ENCODE assay signal across 25 cellular contexts in genomic region chr4:123495530-123495929, GRCh38.
DNase-seq lines count a peak whose midpoint lies in the region; ATAC-seq and TF ChIP-seq lines count a peak whose summit lies in the region.
"Had no signal": no experiment of that assay in that cellular context is flagged by ENCODE, and none has a peak within 500 bp of the region (broad histone marks: within the 10 kb centered on the region; RNA-seq: fewer than 3 reads in every experiment).

No MANE protein-coding gene starts in this region.

- H3K36me3 ChIP-seq in brain microvascular endothelial cell (replicated peaks) (no peaks in the 10 kb centered on the region), upper lobe of right lung (no peaks in the 10 kb centered on the region), spleen (no peaks in the 10 kb centered on the region), prostate gland (no peaks in the 10 kb centered on the region)
- H3K36me3 ChIP-seq: lower lobe of right lung, uterus had no signal

- H3K4me3 ChIP-seq in brain microvascular endothelial cell (ENCODE audit: low read depth, low read length) (no peak overlapping the region), upper lobe of right lung (no peak overlapping the region), spleen (no peak overlapping the region), prostate gland (no peak overlapping the region)
- H3K4me3 ChIP-seq: dorsolateral prefrontal cortex, lower lobe of right lung, uterus had no signal

- no peaks in the 10 kb centered on the region for H3K4me1 ChIP-seq in upper lobe of right lung
- no peaks in the 10 kb centered on the region for H3K4me1 ChIP-seq in spleen
- no peaks in the 10 kb centered on the region for H3K4me1 ChIP-seq in prostate gland (replicated peaks)
- H3K4me1 ChIP-seq: lower lobe of right lung, uterus had no signal

- H3K9me3 ChIP-seq in upper lobe of right lung (no peaks in the 10 kb centered on the region), spleen (no peaks in the 10 kb centered on the region), prostate gland (no peaks in the 10 kb centered on the region)
- H3K9me3 ChIP-seq: lower lobe of right lung, uterus had no signal

- H3K4me3 Mint-ChIP-seq in activated CD4-positive, alpha-beta T cell treated with anti-CD3 and anti-CD28 coated beads, Interleukin-2, amount 10 ng/mL, durations not matched to agents 24 days and 14 days, result no peak overlapping the region
- H3K4me3 Mint-ChIP-seq: B cell, immature natural killer cell had no signal

- 89 to 100% (median 95%) methylated on average over 2 of the region's 2 CpGs for WGBS in spleen, 5 donors
- 96% methylated on average over 2 of the region's 2 CpGs for WGBS in prostate gland

- H3K27me3 ChIP-seq in brain microvascular endothelial cell (replicated peaks) (no peaks in the 10 kb centered on the region), upper lobe of right lung (no peaks in the 10 kb centered on the region), spleen (replicated peaks in 1 of 7) (no peaks in the 10 kb centered on the region), prostate gland (replicated peaks; ENCODE audit: insufficient read depth) (no peaks in the 10 kb centered on the region)
- H3K27me3 ChIP-seq: uterus had no signal

- in situ Hi-C loops in brain microvascular endothelial cell (cut with HindIII; ENCODE audit: low pct_ligation_motif_present, low sequenced_read_pairs), result no loop called here

- peaks cover 1% of the 10 kb centered on the region for H3K27me3 Mint-ChIP-seq in activated CD4-positive, alpha-beta T cell treated with anti-CD3 and anti-CD28 coated beads, Interleukin-2, amount 10 ng/mL, durations not matched to agents 24 days and 14 days

- intact Hi-C loops in activated CD4-positive, alpha-beta T cell treated with anti-CD3 and anti-CD28 coated beads, Interleukin-2, amount 10 ng/mL, durations not matched to agents 24 days and 14 days (cut with micrococcal nuclease), result no loop called here
- intact Hi-C loops in upper lobe of right lung (cut with DNase I) (no loop called here), spleen (cut with DNase I; ENCODE audit: low total_unique reads) (no loop called here), prostate gland (cut with DNase I) (no loop called here)

- peak; percentile 40 for DNase-seq in activated CD4-positive, alpha-beta T cell treated with anti-CD3 and anti-CD28 coated beads, Interleukin-2, amount 10 ng/mL, durations not matched to agents 24 days and 14 days
- no peak for DNase-seq in activated CD4-positive, alpha-beta T cell treated with anti-CD3 and anti-CD28 coated beads, Interleukin-2, amount 50 U/mL, for 48 hours
- DNase-seq in brain microvascular endothelial cell, result peak; percentile 19
- peak; percentile 16 for DNase-seq in hepatic stellate cell (ENCODE audit: low spot score)
- no peak for DNase-seq in upper lobe of right lung
- DNase-seq in spleen, result no peak
- no peak for DNase-seq in NCI-H774 (lab: John Stamatoyannopoulos, UW)
- DNase-seq in prostate gland (ENCODE audit: low spot score), result no peak
- DNase-seq: activated CD4-positive, alpha-beta T cell treated with anti-CD3 and anti-CD28 coated beads, Interleukin-2, amount 50 U/mL, for 1 hour; activated gamma-delta T cell; caudate nucleus; dorsolateral prefrontal cortex; head of caudate nucleus; immature natural killer cell; Kasumi-1; lower lobe of right lung; NCI-H1436; NCI-H526; occipital lobe; right cardiac atrium; substantia nigra; T-helper 1 cell; uterus had no signal

- H3K4me1 Mint-ChIP-seq in activated CD4-positive, alpha-beta T cell treated with anti-CD3 and anti-CD28 coated beads, Interleukin-2, amount 10 ng/mL, durations not matched to agents 24 days and 14 days, result no peaks in the 10 kb centered on the region
- H3K4me1 Mint-ChIP-seq: B cell, immature natural killer cell had no signal

- peak; percentile 62 for ATAC-seq in upper lobe of right lung
- ATAC-seq: right cardiac atrium, Right ventricle myocardium inferior had no signal

- no peaks in the 10 kb centered on the region for H3K36me3 Mint-ChIP-seq in activated CD4-positive, alpha-beta T cell treated with anti-CD3 and anti-CD28 coated beads, Interleukin-2, amount 10 ng/mL, durations not matched to agents 24 days and 14 days (ENCODE audit: low read depth)

- H3K27ac ChIP-seq in brain microvascular endothelial cell (no peak overlapping the region), upper lobe of right lung (no peak overlapping the region), spleen (no peak overlapping the region), prostate gland (no peak overlapping the region)
- H3K27ac ChIP-seq: dorsolateral prefrontal cortex, lower lobe of right lung, uterus had no signal

- no peak for TF ChIP-seq POLR2A in spleen (IDR thresholded peaks at IDR 0.05)
- TF ChIP-seq POLR2A in prostate gland (IDR thresholded peaks at IDR 0.05), result no peak

- TF ChIP-seq CTCF in brain microvascular endothelial cell (IDR thresholded peaks at IDR 0.05; ENCODE audit: low read depth, low read length, missing control alignments) (no peak), upper lobe of right lung (IDR thresholded peaks at IDR 0.05) (no peak), spleen (IDR thresholded peaks at IDR 0.05 in 8 of 11, conservative IDR thresholded peaks at IDR 0.05 in 3 of 11) (no peak), prostate gland (IDR thresholded peaks at IDR 0.05) (no peak)

- H3K9me3 Mint-ChIP-seq in activated CD4-positive, alpha-beta T cell treated with anti-CD3 and anti-CD28 coated beads, Interleukin-2, amount 10 ng/mL, durations not matched to agents 24 days and 14 days, result peaks cover 4% of the 10 kb centered on the region
- H3K9me3 Mint-ChIP-seq: immature natural killer cell had no signal

- H3K27ac Mint-ChIP-seq in activated CD4-positive, alpha-beta T cell treated with anti-CD3 and anti-CD28 coated beads, Interleukin-2, amount 10 ng/mL, durations not matched to agents 24 days and 14 days, result no peak overlapping the region
- H3K27ac Mint-ChIP-seq: B cell had no signal

Comparison
In these comparisons a context has a peak if more than half of its experiments do, and no peak if none do; other contexts are left out.
1. DNase-seq: peak in activated CD4-positive, alpha-beta T cell treated with anti-CD3 and anti-CD28 coated beads, Interleukin-2, amount 10 ng/mL, durations not matched to agents 24 days and 14 days (single experiment), brain microvascular endothelial cell (single experiment) and hepatic stellate cell (single experiment); none in activated CD4-positive, alpha-beta T cell treated with anti-CD3 and anti-CD28 coated beads, Interleukin-2, amount 50 U/mL, for 48 hours (0 of 2), upper lobe of right lung (single experiment), spleen (single experiment), NCI-H774 (single experiment) and prostate gland (single experiment).